ENCODE assay signal across 8 cellular contexts in genomic region chr4:140150636-140150885, GRCh38. TPM values are rescaled to one million over a fixed set of nuclear protein-coding genes. Genes with fewer than 3 reads are reported as not detected.
A peak's percentile ranks its signal among the peaks of the same experiment; 100 is the strongest.
DNase-seq lines count a peak whose midpoint lies in the region; ATAC-seq and TF ChIP-seq lines count a peak whose summit lies in the region.

No MANE protein-coding gene starts in this region.

- no peak for ATAC-seq in T-cell (replicated peaks in 1 of 4)

- H3K9me3 Mint-ChIP-seq in T-cell (no peaks in the 10 kb centered on the region), neural crest cell (no peaks in the 10 kb centered on the region)

- TF ChIP-seq CTCF in neural crest cell (conservative IDR thresholded peaks at IDR 0.05): no peak

- POLR2A ChIA-PET in T-cell (lab: Charles Lee): interaction anchor here (0.6 to 1.0 kb wide), 5 partner anchors 54 to 689 kb away, joined by 3 to 7 read pairs (median 4); no protein-coding TSS in a partner anchor

- H3K4me1 ChIP-seq in endocrine pancreas (ENCODE audit: control insufficient read depth, insufficient read depth, low read length): peaks cover 34% of the 10 kb centered on the region

- H3K27me3 Mint-ChIP-seq in T-cell (no peaks in the 10 kb centered on the region), neural crest cell (ENCODE audit: low read depth) (peaks cover 2% of the 10 kb centered on the region)

- H3K27me3 ChIP-seq in endocrine pancreas (ENCODE audit: control insufficient read depth, insufficient read depth, low read length): no peaks in the 10 kb centered on the region

- H3K4me3 Mint-ChIP-seq in T-cell: peak overlapping the region; percentile 95 to 96 (median 95)
- peak overlapping the region; percentile 99 for H3K4me3 Mint-ChIP-seq in neural crest cell

- peaks cover 22 to 33% (median 24%) of the 10 kb centered on the region in 3 donors for H3K4me1 Mint-ChIP-seq in T-cell
- peaks cover 41% of the 10 kb centered on the region for H3K4me1 Mint-ChIP-seq in neural crest cell

- no peaks in the 10 kb centered on the region for H3K36me3 ChIP-seq in endocrine pancreas (ENCODE audit: control insufficient read depth, insufficient read depth, low read length)

- DNase-seq in NCI-H1694 (lab: John Stamatoyannopoulos, UW) (peak; percentile 79), NCI-H1694 treated with DMSO at 0.1 percent for 48 hours (lab: John Stamatoyannopoulos, UW) (no peak), T-cell (peak in 1 of 34 experiments; percentile 55), neural crest cell (ENCODE audit: low read depth, low spot score) (no peak), GM19240 (ENCODE audit: insufficient read length, low spot score) (no peak), activated gamma-delta T cell (lab: John Stamatoyannopoulos, UW) (no peak), RPMI8226 (no peak)

- H3K9me3 ChIP-seq in endocrine pancreas (ENCODE audit: control insufficient read depth, low read length): no peaks in the 10 kb centered on the region

- H3K36me3 Mint-ChIP-seq in T-cell: no peaks in the 10 kb centered on the region
- H3K36me3 Mint-ChIP-seq in neural crest cell (ENCODE audit: low read depth): no peaks in the 10 kb centered on the region

- peak overlapping the region; percentile 79 for H3K4me3 ChIP-seq in endocrine pancreas (ENCODE audit: control insufficient read depth, insufficient read depth, low read length)

- peak overlapping the region; percentile 99 for H3K9ac ChIP-seq in endocrine pancreas (ENCODE audit: control insufficient read depth, insufficient read depth, low read length)

- H3K27ac Mint-ChIP-seq in T-cell (peak overlapping the region; percentile 93 to 96), neural crest cell (ENCODE audit: unreplicated experiment) (peak overlapping the region; percentile 97)

- CTCF ChIA-PET in T-cell (lab: Charles Lee): interaction anchor here (0.5 to 1.0 kb wide), 5 partner anchors 50 to 101 kb away, joined by 4 to 5 read pairs (median 4); no protein-coding TSS in a partner anchor

RNA-seq across cellular contexts. Expression of gene MAML3, which starts 3.4 kb away (rescaled TPM):
- total RNA-seq in T-cell (1 to 10 TPM; 2.0 to 3.4 (median 2.7) TPM), neural crest cell (21.8 and 22.2 TPM in 2 replicates)
